8 cellular contexts compared by ENCODE assay signal in the genomic region with DNA sequence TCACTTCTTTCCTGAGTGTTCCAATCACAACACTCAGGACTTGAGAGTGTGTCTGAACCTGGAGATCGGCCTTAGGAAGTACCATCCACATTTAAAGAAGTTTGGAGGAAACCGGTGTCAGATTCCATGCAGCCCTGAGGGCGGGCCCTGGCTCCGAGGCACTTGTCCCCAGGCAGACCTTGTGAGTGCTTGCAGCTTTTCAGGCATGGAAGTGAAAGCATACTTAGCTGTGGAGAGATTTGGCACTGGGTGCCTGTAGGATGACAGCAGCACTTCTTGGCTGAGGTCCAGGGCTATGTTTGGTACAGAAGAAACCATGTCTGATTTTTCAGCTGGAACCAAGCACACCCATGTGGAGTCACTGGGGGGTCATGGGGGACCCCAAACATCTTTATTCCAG.
DNase-seq lines count a peak whose midpoint lies in the region; ATAC-seq and TF ChIP-seq lines count a peak whose summit lies in the region.

No MANE protein-coding gene starts in this region.

- ATAC-seq in HG03521 (IDR thresholded peaks at IDR 0.05; ENCODE audit: unreplicated experiment): no peak
- no peak for ATAC-seq in GM18861 (IDR thresholded peaks at IDR 0.05; ENCODE audit: unreplicated experiment)
- ATAC-seq in GM19328 (IDR thresholded peaks at IDR 0.05; ENCODE audit: unreplicated experiment): no peak

- DNase-seq in DMS79 treated with DMSO at 0.1 percent for 48 hours (lab: John Stamatoyannopoulos, UW) (peak; percentile 98), NCI-H2171 (lab: John Stamatoyannopoulos, UW) (peak; percentile 60), fibroblast of mammary gland (ENCODE audit: low read depth) (peak; percentile 68), ovary (peak; percentile 16 to 54 (median 35)), SKM-1 treated with dmso at 0.1 percent for 144 hours (lab: John Stamatoyannopoulos, UW; ENCODE audit: unreplicated experiment) (no peak)

- no peak for TF ChIP-seq CTCF in fibroblast of mammary gland (conservative IDR thresholded peaks at IDR 0.05; ENCODE audit: control insufficient read depth, insufficient read depth, low read depth, low read length)
- no peak for TF ChIP-seq CTCF in ovary (IDR thresholded peaks at IDR 0.05)

- no peaks in the 10 kb centered on the region for H3K27me3 ChIP-seq in ovary

- peaks cover 10% of the 10 kb centered on the region for H3K4me1 ChIP-seq in ovary (ENCODE audit: insufficient read depth)

- WGBS in ovary, 3 donors: 53 to 68% (median 61%) methylated on average over 4 of the region's 4 CpGs

- intact Hi-C loops in ovary (cut with DNase I): loop anchor here in 1 of 4 donors (5.0 kb wide), 1 partner anchor 1464 kb away; no protein-coding TSS in a partner anchor

- no peak for TF ChIP-seq EP300 in ovary (IDR thresholded peaks at IDR 0.05)

- H3K4me3 ChIP-seq in fibroblast of mammary gland (ENCODE audit: control insufficient read depth, low read depth, low read length): no peak overlapping the region
- H3K4me3 ChIP-seq in ovary: no peak overlapping the region

- no peaks in the 10 kb centered on the region for H3K9me3 ChIP-seq in ovary

- no peak for TF ChIP-seq POLR2A in ovary (IDR thresholded peaks at IDR 0.05)

- no peaks in the 10 kb centered on the region for H3K36me3 ChIP-seq in ovary

- no peak overlapping the region for H3K27ac ChIP-seq in ovary
